8 cellular contexts compared by ENCODE assay signal in the genomic region with DNA sequence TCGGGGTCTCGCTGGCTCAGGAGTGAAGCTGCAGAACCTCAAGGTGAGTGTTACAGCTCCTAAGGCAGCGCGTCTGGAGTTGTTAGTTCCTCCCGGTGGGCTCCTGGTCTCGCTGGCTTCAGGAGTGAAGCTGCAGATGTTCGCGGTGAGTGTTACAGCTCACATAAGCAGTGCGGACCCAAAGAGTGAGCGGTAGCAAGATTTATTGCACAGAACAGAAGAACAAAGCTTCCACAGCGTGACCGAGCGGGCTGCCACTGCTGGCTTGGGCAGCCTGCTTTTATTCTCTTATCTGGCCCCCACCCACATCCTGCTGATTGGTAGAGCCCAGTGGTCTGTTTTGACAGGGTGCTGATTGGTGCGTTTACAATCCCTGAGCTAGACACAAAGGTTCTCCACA. TPM values are rescaled to one million over a fixed set of nuclear protein-coding genes. Genes with fewer than 3 reads are reported as not detected.
DNase-seq lines count a peak whose midpoint lies in the region; ATAC-seq, FAIRE-seq and TF ChIP-seq lines count a peak whose summit lies in the region.
"Not testable (repeated sequence)": the region's sequence is repeated elsewhere in the genome, so short reads cannot be mapped to it uniquely, and the experiment has no call there.
"Had no signal": no experiment of that assay in that cellular context is flagged by ENCODE, and none has a peak within 500 bp of the region (broad histone marks: within the 10 kb centered on the region; RNA-seq: fewer than 3 reads in every experiment).

No MANE protein-coding gene starts in this region.

- POLR2A ChIA-PET in WTC11 (lab: Charles Lee); HepG2 (lab: Yijun Ruan, JAX): not testable (repeated sequence)
- POLR2A ChIA-PET in activated naive CD8-positive, alpha-beta T cell treated with anti-CD3 and anti-CD28 coated beads, Interleukin-2, amount 10 ng/mL, durations not matched to agents 7 days and 5 days (lab: Charles Lee), result interaction anchor here (0.8 to 5.3 kb wide), 5 partner anchors 9 to 90 kb away, joined by 3 to 84 read pairs (median 3); partner anchors contain the start of genes CD69 and CLEC2D

- FAIRE-seq in HepG2 (lab: Jason Lieb, UNC), result not testable (repeated sequence)

- not testable (repeated sequence) for H3K79me2 ChIP-seq in OCI-LY1 (ENCODE audit: insufficient read depth, low read length); HepG2 (ENCODE audit: insufficient read depth, low read length)

- BruUV-seq in HepG2 (replicated peaks; lab: Mats Ljungman, UMichigan), result not testable (repeated sequence)

- in situ Hi-C loops in HepG2 (cut with HindIII; ENCODE audit: extremely low pct_ligation_motif_present, low pct_unique_long_range_greater_than_20kb), result not testable (repeated sequence)

- not testable (repeated sequence) for H3F3A ChIP-seq in OCI-LY1 (ENCODE audit: insufficient read depth, low read length)

- ATAC-seq in WTC11; activated naive CD8-positive, alpha-beta T cell treated with anti-CD3 and anti-CD28 coated beads, Interleukin-2, amount 10 ng/mL, durations not matched to agents 7 days and 5 days (ENCODE audit: low read depth); HepG2: not testable (repeated sequence)

- not testable (repeated sequence) for TF ChIP-seq CTCF in OCI-LY1 (IDR thresholded peaks at IDR 0.05; ENCODE audit: low read length); WTC11 (IDR thresholded peaks at IDR 0.05); HepG2 (CRISPR knock-in tag; IDR thresholded peaks at IDR 0.05); spleen (IDR thresholded peaks at IDR 0.05 in 8 of 11, conservative IDR thresholded peaks at IDR 0.05 in 3 of 11)

- not testable (repeated sequence) for H3K9ac ChIP-seq in OCI-LY1 (ENCODE audit: low read length); HepG2 (ENCODE audit: insufficient read depth, low read depth, low read length)

- intact Hi-C loops in HepG2 (cut with micrococcal nuclease; ENCODE audit: unreplicated experiment); spleen (cut with DNase I; ENCODE audit: low total_unique reads): not testable (repeated sequence)

- H3K4me3 ChIP-seq in OCI-LY1 (ENCODE audit: low read depth, low read length, poor library complexity, severe bottlenecking); HepG2 (replicated peaks in 1 of 3; ENCODE audit: insufficient read depth in 1 of 3, low read depth in 2 of 3, low read length in 3 of 3); spleen: not testable (repeated sequence)

- H3K27me3 ChIP-seq in OCI-LY1 (ENCODE audit: insufficient read depth, low read length); spleen (replicated peaks in 1 of 7): not testable (repeated sequence)
- H3K27me3 ChIP-seq in HepG2 (ENCODE audit: control insufficient read depth in 1 of 2, insufficient read depth in 2 of 2, low read length in 2 of 2), result peaks cover 0 to 10% of the 10 kb centered on the region in 2 experiments; a peak in 1 of 5 replicates

- peak overlapping the region; percentile 52 for H3K4me3 Mint-ChIP-seq in WTC11
- H3K4me3 Mint-ChIP-seq in activated T-cell treated with anti-CD3 and anti-CD28 coated beads, Interleukin-2, amount 50 U/mL, for 24 hours, result peak overlapping the region; percentile 51
- H3K4me3 Mint-ChIP-seq in activated naive CD8-positive, alpha-beta T cell treated with anti-CD3 and anti-CD28 coated beads, Interleukin-2, amount 10 ng/mL, durations not matched to agents 7 days and 5 days, result peak overlapping the region; percentile 75

- H4K20me1 ChIP-seq in OCI-LY1 (ENCODE audit: insufficient read depth, low read length); HepG2 (ENCODE audit: insufficient read depth, low read length): not testable (repeated sequence)

- TF ChIP-seq RAD21 in HepG2 (CRISPR knock-in tag; IDR thresholded peaks at IDR 0.05), result not testable (repeated sequence)

- not testable (repeated sequence) for H3K27ac Mint-ChIP-seq in WTC11
- H3K27ac Mint-ChIP-seq in activated T-cell treated with anti-CD3 and anti-CD28 coated beads, Interleukin-2, amount 50 U/mL, for 24 hours, result peak overlapping the region; percentile 79
- H3K27ac Mint-ChIP-seq in activated naive CD8-positive, alpha-beta T cell treated with anti-CD3 and anti-CD28 coated beads, Interleukin-2, amount 10 ng/mL, durations not matched to agents 7 days and 5 days, result peak overlapping the region; percentile 82

- H3K27me3 Mint-ChIP-seq in WTC11 (ENCODE audit: low read depth), result peaks cover 12% of the 10 kb centered on the region
- not testable (repeated sequence) for H3K27me3 Mint-ChIP-seq in activated T-cell treated with anti-CD3 and anti-CD28 coated beads, Interleukin-2, amount 50 U/mL, for 24 hours; activated naive CD8-positive, alpha-beta T cell treated with anti-CD3 and anti-CD28 coated beads, Interleukin-2, amount 10 ng/mL, durations not matched to agents 7 days and 5 days

- not testable (repeated sequence) for H2AFZ ChIP-seq in OCI-LY1 (ENCODE audit: low read length); HepG2 (ENCODE audit: low read length)

- CTCF ChIA-PET in WTC11 (lab: Charles Lee), result interaction anchor here (1.0 to 1.8 kb wide), 2 partner anchors 12 to 75 kb away, joined by 3 to 6 read pairs; no protein-coding TSS in a partner anchor
- CTCF ChIA-PET in HepG2 (lab: Yijun Ruan, JAX; ENCODE audit: low intra/inter-chr PET ratio, low total read pairs), result not testable (repeated sequence)

- H3K4me2 ChIP-seq in OCI-LY1 (ENCODE audit: low read length), result not testable (repeated sequence)
- peak overlapping the region; percentile 27; the same call in 1 of the 2 replicates for H3K4me2 ChIP-seq in HepG2 (ENCODE audit: low read depth, low read length)

- TF ChIP-seq EP300 in HepG2 (IDR thresholded peaks at IDR 0.05; ENCODE audit: low read depth in 2 of 2, low read length in 2 of 2); HepG2 (CRISPR knock-in tag; IDR thresholded peaks at IDR 0.05; ENCODE audit: borderline replicate concordance): not testable (repeated sequence)

- H3K27ac ChIP-seq in OCI-LY1 (ENCODE audit: low read depth, low read length, poor library complexity, severe bottlenecking), result peak overlapping the region; percentile 95
- H3K27ac ChIP-seq in HepG2 (ENCODE audit: extremely low read length, insufficient read depth, low read length), result not testable (repeated sequence)
- peak overlapping the region in 5 of 8 donors; percentile 77 to 89 (median 83) for H3K27ac ChIP-seq in spleen

- not testable (repeated sequence) for H3K9me3 Mint-ChIP-seq in WTC11; activated T-cell treated with anti-CD3 and anti-CD28 coated beads, Interleukin-2, amount 50 U/mL, for 24 hours; activated naive CD8-positive, alpha-beta T cell treated with anti-CD3 and anti-CD28 coated beads, Interleukin-2, amount 10 ng/mL, durations not matched to agents 7 days and 5 days

- peak; percentile 40 for DNase-seq in DMS53 (lab: John Stamatoyannopoulos, UW)
- DNase-seq in WTC11 (ENCODE audit: low spot score); activated T-cell treated with anti-CD3 and anti-CD28 coated beads, Interleukin-2, amount 50 U/mL, for 24 hours; activated naive CD8-positive, alpha-beta T cell treated with anti-CD3 and anti-CD28 coated beads, Interleukin-2, amount 10 ng/mL, durations not matched to agents 7 days and 5 days; HepG2 (ENCODE audit: low spot score): not testable (repeated sequence)
- DNase-seq in spleen, result peak; percentile 69

- H3K4me1 ChIP-seq in OCI-LY1 (ENCODE audit: insufficient read depth, low read length, severe bottlenecking) (peaks cover 69% of the 10 kb centered on the region), spleen (peaks cover 22 to 82% (median 63%) of the 10 kb centered on the region in 6 donors)
- H3K4me1 ChIP-seq in HepG2 (ENCODE audit: insufficient read depth, low read length), result not testable (repeated sequence)

- WGBS in HepG2 (ENCODE audit: low lambda C conversion rate), result 80% methylated on average over 14 of the region's 14 CpGs
- WGBS in spleen, 5 donors, result 83 to 92% (median 87%) methylated on average over 14 of the region's 14 CpGs

- H3K36me3 ChIP-seq in OCI-LY1 (ENCODE audit: insufficient read depth, low read length); HepG2 (replicated peaks in 1 of 2; ENCODE audit: control insufficient read depth in 1 of 2, insufficient read depth in 2 of 2, low read length in 2 of 2); spleen: not testable (repeated sequence)

- peaks cover 15% of the 10 kb centered on the region for H3K4me1 Mint-ChIP-seq in WTC11
- peaks cover 76% of the 10 kb centered on the region for H3K4me1 Mint-ChIP-seq in activated T-cell treated with anti-CD3 and anti-CD28 coated beads, Interleukin-2, amount 50 U/mL, for 24 hours (ENCODE audit: low read depth)
- H3K4me1 Mint-ChIP-seq in activated naive CD8-positive, alpha-beta T cell treated with anti-CD3 and anti-CD28 coated beads, Interleukin-2, amount 10 ng/mL, durations not matched to agents 7 days and 5 days, result peaks cover 59% of the 10 kb centered on the region

- H3K36me3 Mint-ChIP-seq in WTC11, result not testable (repeated sequence)
- peaks cover 11% of the 10 kb centered on the region for H3K36me3 Mint-ChIP-seq in activated T-cell treated with anti-CD3 and anti-CD28 coated beads, Interleukin-2, amount 50 U/mL, for 24 hours (ENCODE audit: low read depth)
- peaks cover 26% of the 10 kb centered on the region for H3K36me3 Mint-ChIP-seq in activated naive CD8-positive, alpha-beta T cell treated with anti-CD3 and anti-CD28 coated beads, Interleukin-2, amount 10 ng/mL, durations not matched to agents 7 days and 5 days

- not testable (repeated sequence) for H3K9me2 ChIP-seq in OCI-LY1 (ENCODE audit: low read depth, low read length)

- H3K9me3 ChIP-seq in OCI-LY1 (ENCODE audit: low read length); HepG2 (ENCODE audit: low read length); spleen: not testable (repeated sequence)

- TF ChIP-seq POLR2A in HepG2 (IDR thresholded peaks at IDR 0.05; ENCODE audit: insufficient read depth in 1 of 2, low read depth in 2 of 2, low read length in 2 of 2), result peak in 1 of 2 experiments; percentile 33; a peak in 1 of 4 replicates
- TF ChIP-seq POLR2A in spleen (IDR thresholded peaks at IDR 0.05), result not testable (repeated sequence)

RNA-seq across cellular contexts. Expression of gene CLECL1, which starts 6.0 kb away (rescaled TPM):
- total RNA-seq in WTC11 (2021) (not detected in 3 replicates), HepG2 (2016; rRNA removed; fragmentation: Illumina TruSeq; extraction: Trizol) (not detected in 2 replicates), spleen (10 to 100 TPM in 6 of 7 donors, 1 to 10 TPM in 1; 6.3 to 18.1 (median 13.2) TPM)
- total RNA-seq in activated naive CD8-positive, alpha-beta T cell treated with anti-CD3 and anti-CD28 coated beads, Interleukin-2, amount 10 ng/mL, durations not matched to agents 7 days and 5 days, result 1 to 10 TPM in 1 of 2 experiments, under 1 TPM in 1; 0.72 to 1.0 TPM
- not detected in 2 replicates for total RNA-seq in HepG2 (2016; cell fraction: cytosol; rRNA removed; fragmentation: Illumina TruSeq; extraction: Trizol; ENCODE audit: low read depth)
- total RNA-seq in HepG2 (2016; cell fraction: insoluble cytoplasmic fraction; rRNA removed; fragmentation: Illumina TruSeq; extraction: Trizol), result not detected in 2 replicates
- total RNA-seq in HepG2 (2016; cell fraction: membrane; rRNA removed; fragmentation: Illumina TruSeq; extraction: Trizol), result not detected in 2 replicates
- not detected in 2 replicates for total RNA-seq in HepG2 (2016; cell fraction: nucleus; rRNA removed; fragmentation: Illumina TruSeq; extraction: Trizol)
- polyA plus RNA-seq in HepG2 (2011; rRNA removed) (not detected in 2 replicates), spleen (100 to 1,000 TPM in 1 of 3 donors, 10 to 100 TPM in 2; 24.2 to 103 (median 40.4) TPM)
- polyA plus RNA-seq in HepG2 (2011; cell fraction: cytosol; rRNA removed), result not detected in 2 replicates
- not detected in 2 replicates for polyA plus RNA-seq in HepG2 (2011; cell fraction: nucleus; rRNA removed)
- not detected in 2 replicates for polyA plus RNA-seq in HepG2 (2012)
- not detected in 2 replicates for polyA plus RNA-seq in HepG2 (2016; cell fraction: cytosol; fragmentation: Illumina TruSeq; extraction: Trizol; ENCODE audit: low read depth)
- not detected in 2 replicates for polyA plus RNA-seq in HepG2 (2016; cell fraction: insoluble cytoplasmic fraction; fragmentation: Illumina TruSeq; extraction: Trizol; ENCODE audit: low read depth)
- polyA plus RNA-seq in HepG2 (2016; cell fraction: membrane; fragmentation: Illumina TruSeq; extraction: Trizol; ENCODE audit: low read depth), result not detected in 2 replicates
- polyA plus RNA-seq in HepG2 (2016; cell fraction: nucleus; fragmentation: Illumina TruSeq; extraction: Trizol; ENCODE audit: insufficient read depth, low read depth), result not detected in 2 replicates
- polyA minus RNA-seq in HepG2 (2011; rRNA and poly(A)+ RNA removed; ENCODE audit: low replicate concordance), result not detected in 2 replicates
- polyA minus RNA-seq in HepG2 (2011; cell fraction: cytosol; rRNA and poly(A)+ RNA removed), result not detected in 2 replicates
- polyA minus RNA-seq in HepG2 (2011; cell fraction: nucleus; rRNA and poly(A)+ RNA removed), result not detected in 2 replicates
- total RNA-seq: PC-3 had no signal

RNA-seq across cellular contexts. Expression of gene CD69, which starts 21.8 kb away (rescaled TPM):
- 0.34 to 0.60 TPM (median 0.42 TPM) in 3 replicates for total RNA-seq in WTC11 (2021)
- total RNA-seq in activated naive CD8-positive, alpha-beta T cell treated with anti-CD3 and anti-CD28 coated beads, Interleukin-2, amount 10 ng/mL, durations not matched to agents 7 days and 5 days, result 100 to 1,000 TPM; 111 to 116 TPM
- not detected in 2 replicates for total RNA-seq in HepG2 (2016; rRNA removed; fragmentation: Illumina TruSeq; extraction: Trizol)
- total RNA-seq in HepG2 (2016; cell fraction: cytosol; rRNA removed; fragmentation: Illumina TruSeq; extraction: Trizol; ENCODE audit: low read depth), result not detected in 2 replicates
- not detected in 2 replicates for total RNA-seq in HepG2 (2016; cell fraction: insoluble cytoplasmic fraction; rRNA removed; fragmentation: Illumina TruSeq; extraction: Trizol)
- total RNA-seq in HepG2 (2016; cell fraction: membrane; rRNA removed; fragmentation: Illumina TruSeq; extraction: Trizol), result not detected in 2 replicates
- not detected in 2 replicates for total RNA-seq in HepG2 (2016; cell fraction: nucleus; rRNA removed; fragmentation: Illumina TruSeq; extraction: Trizol)
- not detected in 2 replicates for polyA plus RNA-seq in HepG2 (2011; rRNA removed)
- not detected in 2 replicates for polyA plus RNA-seq in HepG2 (2011; cell fraction: cytosol; rRNA removed)
- polyA plus RNA-seq in HepG2 (2011; cell fraction: nucleus; rRNA removed), result not detected in 2 replicates
- not detected in 2 replicates for polyA plus RNA-seq in HepG2 (2012)
- not detected in 2 replicates for polyA plus RNA-seq in HepG2 (2016; cell fraction: cytosol; fragmentation: Illumina TruSeq; extraction: Trizol; ENCODE audit: low read depth)
- not detected in 2 replicates for polyA plus RNA-seq in HepG2 (2016; cell fraction: insoluble cytoplasmic fraction; fragmentation: Illumina TruSeq; extraction: Trizol; ENCODE audit: low read depth)
- polyA plus RNA-seq in HepG2 (2016; cell fraction: membrane; fragmentation: Illumina TruSeq; extraction: Trizol; ENCODE audit: low read depth), result not detected in 2 replicates
- polyA plus RNA-seq in HepG2 (2016; cell fraction: nucleus; fragmentation: Illumina TruSeq; extraction: Trizol; ENCODE audit: insufficient read depth, low read depth), result not detected in 2 replicates
- polyA minus RNA-seq in HepG2 (2011; rRNA and poly(A)+ RNA removed; ENCODE audit: low replicate concordance), result not detected in 2 replicates
- polyA minus RNA-seq in HepG2 (2011; cell fraction: cytosol; rRNA and poly(A)+ RNA removed), result not detected in 2 replicates
- not detected in 2 replicates for polyA minus RNA-seq in HepG2 (2011; cell fraction: nucleus; rRNA and poly(A)+ RNA removed)
- total RNA-seq in spleen, result 100 to 1,000 TPM in 1 of 7 donors, 10 to 100 TPM in 6; 29.5 to 123 (median 65.6) TPM
- polyA plus RNA-seq in spleen, result 10 to 100 TPM; 49.2 to 71.6 (median 55.1) TPM
- total RNA-seq: PC-3 had no signal

Comparison
In these comparisons a context has a peak if more than half of its experiments do, and no peak if none do; other contexts are left out.
1. RNA of gene CD69, which starts 21.8 kb away (total RNA-seq): 111 to 116 TPM in activated naive CD8-positive, alpha-beta T cell treated with anti-CD3 and anti-CD28 coated beads, Interleukin-2, amount 10 ng/mL, durations not matched to agents 7 days and 5 days and 29.5 to 123 TPM in spleen; 0.34 to 0.60 TPM in WTC11 and not detected in HepG2; every median in the first group is over 10 times any median in the second.
2. Peak in every context shown above with its lines, with median percentiles within 50 percentile points of each other: H3K4me3 Mint-ChIP-seq.